16 cellular contexts compared by ENCODE assay signal in genomic region chr2:7033136-7033960, GRCh38.
DNase-seq lines count a peak whose midpoint lies in the region; ATAC-seq, FAIRE-seq and TF ChIP-seq lines count a peak whose summit lies in the region.
"Had no signal": no experiment of that assay in that cellular context is flagged by ENCODE, and none has a peak within 500 bp of the region (broad histone marks: within the 10 kb centered on the region; RNA-seq: fewer than 3 reads in every experiment).

No MANE protein-coding gene starts in this region.

- peaks cover 0 to 1% (median 0%) of the 10 kb centered on the region in 8 donors for H3K9me3 Mint-ChIP-seq in CD4-positive, alpha-beta memory T cell
- no peaks in the 10 kb centered on the region for H3K9me3 Mint-ChIP-seq in endodermal cell

- intact Hi-C loops in CD4-positive, alpha-beta memory T cell (cut with micrococcal nuclease) = no loop called here
- intact Hi-C loops in Panc1 (cut with micrococcal nuclease; ENCODE audit: unreplicated experiment) (no loop called here), pancreas (cut with DNase I) (loop anchor here in 1 of 3 donors (5.0 kb wide), 1 partner anchor 116 kb away; the partner anchor contains the start of gene RNF144A)

- H3K9ac ChIP-seq in endodermal cell (ENCODE audit: extremely low read depth, low read length, poor library complexity, severe bottlenecking) = no peak overlapping the region
- H3K9ac ChIP-seq: BLaER1 had no signal

- no peak for DNase-seq in CD4-positive, alpha-beta memory T cell
- no peak for DNase-seq in Panc1 (ENCODE audit: low read depth, low spot score)
- no peak for DNase-seq in endodermal cell
- peak in 1 of 6 donors; percentile 60 for DNase-seq in pancreas
- no peak for DNase-seq in GM03348 (ENCODE audit: low spot score)
- no peak for DNase-seq in NOMO-1 treated with DMSO at 0.1 percent for 48 hours (lab: John Stamatoyannopoulos, UW; ENCODE audit: unreplicated experiment)
- DNase-seq: DMS153, EL, IMR-90, NCI-H1930, NCI-H2171 treated with DMSO at 0.1 percent for 48 hours, OCI-M1 had no signal

- BruUV-seq in Panc1 (replicated peaks; lab: Mats Ljungman, UMichigan) = no TSS peak

- H3K4me3 ChIP-seq in CD4-positive, alpha-beta memory T cell (ENCODE audit: low read length in 2 of 2) = no peak overlapping the region
- H3K4me3 ChIP-seq in Panc1 (ENCODE audit: low read depth in 2 of 2, low read length in 2 of 2) = no peak overlapping the region
- H3K4me3 ChIP-seq in endodermal cell (ENCODE audit: low read length) = no peak overlapping the region
- no peak overlapping the region for H3K4me3 ChIP-seq in pancreas
- H3K4me3 ChIP-seq: BLaER1, SK-N-MC had no signal

- CTCF ChIA-PET in CD4-positive, alpha-beta memory T cell (lab: Charles Lee; ENCODE audit: partially characterized antibody) = interaction anchor here (0.9 to 5.5 kb wide), 6 partner anchors 11 to 136 kb away, joined by 4 to 46 read pairs (median 14); no protein-coding TSS in a partner anchor
- CTCF ChIA-PET in Panc1 (lab: Charles Lee) = interaction anchor here (0.6 to 1.6 kb wide), 2 partner anchors 136 to 1650 kb away, joined by 3 to 6 read pairs; no protein-coding TSS in a partner anchor

- H3K27ac ChIP-seq in CD4-positive, alpha-beta memory T cell (ENCODE audit: low read depth, low read length) = no peak overlapping the region
- H3K27ac ChIP-seq in Panc1 (ENCODE audit: low read length) (no peak overlapping the region), endodermal cell (ENCODE audit: low read depth, low read length) (no peak overlapping the region), pancreas (peak overlapping the region; percentile 17 to 62 (median 48))
- H3K27ac ChIP-seq: BLaER1, SK-N-MC had no signal

- no peak for TF ChIP-seq CTCF in Panc1 (IDR thresholded peaks at IDR 0.05)
- TF ChIP-seq CTCF in endodermal cell (conservative IDR thresholded peaks at IDR 0.05) = no peak
- no peak for TF ChIP-seq CTCF in pancreas (IDR thresholded peaks at IDR 0.05)

- no peak for FAIRE-seq in pancreas (lab: Jason Lieb, UNC)
- FAIRE-seq: GM19239 had no signal

- H3K4me1 Mint-ChIP-seq in CD4-positive, alpha-beta memory T cell = peaks cover 14 to 36% (median 22%) of the 10 kb centered on the region in 4 donors
- H3K4me1 Mint-ChIP-seq in endodermal cell = no peaks in the 10 kb centered on the region

- H3K36me3 ChIP-seq in CD4-positive, alpha-beta memory T cell (ENCODE audit: insufficient read depth, low read length) = peaks cover 20% of the 10 kb centered on the region
- H3K36me3 ChIP-seq in Panc1 (ENCODE audit: control insufficient read depth, insufficient read depth, low read length) (no peaks in the 10 kb centered on the region), endodermal cell (ENCODE audit: control insufficient read depth, insufficient read depth, low read length) (no peaks in the 10 kb centered on the region), pancreas (peaks cover 0 to 9% (median 0%) of the 10 kb centered on the region in 3 donors)

- H3K27ac Mint-ChIP-seq in CD4-positive, alpha-beta memory T cell = peak overlapping the region in 4 of 7 donors; percentile 47 to 74 (median 62)
- H3K27ac Mint-ChIP-seq in endodermal cell = peak overlapping the region; percentile 13

- H3K9me3 ChIP-seq in CD4-positive, alpha-beta memory T cell (ENCODE audit: control insufficient read depth in 1 of 2, low read length in 2 of 2) = no peaks in the 10 kb centered on the region
- H3K9me3 ChIP-seq in Panc1 (ENCODE audit: control insufficient read depth, insufficient read depth, low read depth, low read length) (no peaks in the 10 kb centered on the region), endodermal cell (ENCODE audit: control insufficient read depth, low read length) (no peaks in the 10 kb centered on the region), pancreas (no peaks in the 10 kb centered on the region)
- H3K9me3 ChIP-seq: BLaER1 had no signal

- in situ Hi-C loops in Panc1 (cut with HindIII; ENCODE audit: low pct_unique_long_range_greater_than_20kb, low sequenced_read_pairs) = no loop called here

- H3K27me3 ChIP-seq in CD4-positive, alpha-beta memory T cell (ENCODE audit: insufficient read depth, low read length) = no peaks in the 10 kb centered on the region
- no peaks in the 10 kb centered on the region for H3K27me3 ChIP-seq in Panc1 (ENCODE audit: control insufficient read depth, insufficient read depth, low read length)
- H3K27me3 ChIP-seq in endodermal cell (ENCODE audit: control insufficient read depth, insufficient read depth, low read length, poor library complexity, severe bottlenecking) = no peaks in the 10 kb centered on the region
- no peaks in the 10 kb centered on the region for H3K27me3 ChIP-seq in pancreas
- H3K27me3 ChIP-seq: BLaER1 had no signal

- H3K4me3 Mint-ChIP-seq in CD4-positive, alpha-beta memory T cell = no peak overlapping the region
- H3K4me3 Mint-ChIP-seq in endodermal cell = no peak overlapping the region

- no peaks in the 10 kb centered on the region for H3K27me3 Mint-ChIP-seq in CD4-positive, alpha-beta memory T cell
- H3K27me3 Mint-ChIP-seq in endodermal cell (ENCODE audit: insufficient read depth) = no peaks in the 10 kb centered on the region

- WGBS in endodermal cell (ENCODE audit: insufficient coverage in 1 of 2, insufficient read length in 1 of 2), 2 experiments = 92 to 93% methylated on average over 17 to 20 of the region's 20 CpGs
- 61 to 63% methylated on average over 20 of the region's 20 CpGs for WGBS in pancreas, 2 donors

- 0 out of 2 replicates have a peak, but pooled peaks have one; percentile 23 for ATAC-seq in Panc1
- no peak for ATAC-seq in pancreas
- ATAC-seq in GM18861 (IDR thresholded peaks at IDR 0.05; ENCODE audit: unreplicated experiment) = no peak

- peaks cover 48 to 51% of the 10 kb centered on the region in 2 donors for H3K36me3 Mint-ChIP-seq in CD4-positive, alpha-beta memory T cell
- H3K36me3 Mint-ChIP-seq in endodermal cell (ENCODE audit: low read depth) = peaks cover 24% of the 10 kb centered on the region

- POLR2A ChIA-PET in CD4-positive, alpha-beta memory T cell (lab: Charles Lee; ENCODE audit: partially characterized antibody) = no interaction called here
- POLR2A ChIA-PET in Panc1 (lab: Charles Lee) = no interaction called here

- peaks cover 12% of the 10 kb centered on the region for H3K4me1 ChIP-seq in CD4-positive, alpha-beta memory T cell (ENCODE audit: insufficient read depth, low read length)
- H3K4me1 ChIP-seq in Panc1 (ENCODE audit: control insufficient read depth, insufficient read depth, low read length) = no peaks in the 10 kb centered on the region
- no peaks in the 10 kb centered on the region for H3K4me1 ChIP-seq in endodermal cell (ENCODE audit: control insufficient read depth, insufficient read depth, low read length)
- H3K4me1 ChIP-seq in pancreas = peaks cover 44 to 52% (median 46%) of the 10 kb centered on the region in 3 donors

Comparison
In these comparisons a context has a peak if more than half of its experiments do, and no peak if none do; other contexts are left out.
1. H3K27ac ChIP-seq: peak in pancreas (4 of 4); none in CD4-positive, alpha-beta memory T cell (single experiment), Panc1 (single experiment) and endodermal cell (single experiment).